2 cellular contexts compared by ENCODE assay signal in the genomic region with DNA sequence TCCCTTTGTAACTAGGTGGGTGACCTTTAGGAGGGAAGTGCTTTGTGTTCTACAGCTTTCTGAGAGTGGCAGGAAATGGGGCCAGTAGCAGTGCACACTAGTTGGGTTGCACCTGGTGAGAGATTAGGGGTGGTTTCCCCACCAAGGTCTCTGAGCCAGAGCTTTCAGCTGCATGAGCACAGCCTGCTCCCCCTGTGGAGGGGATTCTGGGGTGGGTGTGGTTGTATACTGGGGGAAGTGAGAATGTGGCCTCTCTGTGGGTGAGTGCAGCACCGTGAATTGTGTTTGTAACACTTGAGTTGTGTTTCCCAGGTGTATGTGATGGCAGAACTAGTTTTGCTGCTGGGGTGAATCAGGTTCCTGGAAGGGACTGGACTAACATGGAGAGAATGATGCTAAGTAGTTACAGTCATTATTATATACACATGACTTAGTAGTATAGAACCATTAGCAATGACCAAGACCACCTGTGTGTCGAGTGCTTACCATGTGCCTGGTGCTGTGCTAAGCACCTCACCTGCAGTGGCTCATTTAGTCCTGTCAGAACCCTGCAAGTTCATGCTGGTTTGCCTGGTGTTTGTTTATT.
TF ChIP-seq lines count a peak whose summit lies in the region.

No MANE protein-coding gene starts in this region.

TF ChIP-seq in GM12891, 5 proteins besides CTCF, POLR2A, EP300 and RAD21 (continued from another document):
- peak; percentile 66; the same call in 1 of the 2 replicates for TF ChIP-seq POU2F2 (IDR thresholded peaks at IDR 0.05; ENCODE audit: low read depth, low read length)
- no peak for TF ChIP-seq POLR2AphosphoS5 (IDR thresholded peaks at IDR 0.05; ENCODE audit: low read depth, low read length)
- TF ChIP-seq PAX5 (IDR thresholded peaks at IDR 0.05; ENCODE audit: insufficient read depth, low read length, severe bottlenecking), result peak; percentile 98

TF ChIP-seq in IMR-90, 13 proteins besides CTCF, POLR2A, EP300 and RAD21 (continued from another document):
- no peak for TF ChIP-seq NFE2L2 (IDR thresholded peaks at IDR 0.05; ENCODE audit: low read depth, low read length)
- TF ChIP-seq MXI1 (IDR thresholded peaks at IDR 0.05; ENCODE audit: borderline replicate concordance, low read depth, low read length), result no peak
- TF ChIP-seq, protein P1, sequence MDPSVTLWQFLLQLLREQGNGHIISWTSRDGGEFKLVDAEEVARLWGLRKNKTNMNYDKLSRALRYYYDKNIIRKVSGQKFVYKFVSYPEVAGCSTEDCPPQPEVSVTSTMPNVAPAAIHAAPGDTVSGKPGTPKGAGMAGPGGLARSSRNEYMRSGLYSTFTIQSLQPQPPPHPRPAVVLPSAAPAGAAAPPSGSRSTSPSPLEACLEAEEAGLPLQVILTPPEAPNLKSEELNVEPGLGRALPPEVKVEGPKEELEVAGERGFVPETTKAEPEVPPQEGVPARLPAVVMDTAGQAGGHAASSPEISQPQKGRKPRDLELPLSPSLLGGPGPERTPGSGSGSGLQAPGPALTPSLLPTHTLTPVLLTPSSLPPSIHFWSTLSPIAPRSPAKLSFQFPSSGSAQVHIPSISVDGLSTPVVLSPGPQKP (IDR thresholded peaks at IDR 0.05; ENCODE audit: borderline replicate concordance, low read depth, low read length), result no peak
- TF ChIP-seq RCOR1 (IDR thresholded peaks at IDR 0.05; ENCODE audit: insufficient replicate concordance, low read length), result no peak
- no peak for TF ChIP-seq SMC3 (IDR thresholded peaks at IDR 0.05; ENCODE audit: low read depth, low read length)
- no peak for TF ChIP-seq CEBPB (IDR thresholded peaks at IDR 0.05; ENCODE audit: low read depth, low read length)
